In the genomic region with DNA sequence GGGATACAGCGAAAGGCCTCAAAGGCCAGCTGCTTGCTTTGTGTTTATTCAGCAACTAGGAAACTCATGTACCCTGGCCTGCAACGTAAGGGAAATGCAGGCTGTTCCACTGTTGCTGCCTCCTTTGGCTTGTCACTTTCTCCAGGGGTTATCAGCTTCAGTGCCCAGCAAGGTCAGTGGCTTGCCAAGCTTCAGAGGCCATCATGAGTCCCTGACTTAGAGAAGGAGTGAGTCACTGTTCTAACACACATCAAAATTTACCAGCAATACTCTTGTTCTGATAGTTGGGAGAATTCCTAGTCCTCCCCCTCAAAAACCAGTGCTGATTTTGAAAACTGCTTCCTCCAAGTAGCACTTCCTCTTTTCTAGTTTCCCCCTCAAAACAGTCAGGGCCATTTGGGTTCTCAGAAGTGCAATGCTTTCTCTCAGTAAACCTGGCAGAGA, we compare ENCODE assay signal across 7 cellular contexts.
DNase-seq lines count a peak whose midpoint lies in the region; ATAC-seq and TF ChIP-seq lines count a peak whose summit lies in the region.

No MANE protein-coding gene starts in this region.

- no peaks in the 10 kb centered on the region for H3K4me1 Mint-ChIP-seq in CD4-positive, alpha-beta T cell (ENCODE audit: low read depth)

- H3K9ac ChIP-seq in adipocyte (ENCODE audit: low read length) = peak overlapping the region; percentile 58

- H3K9me3 Mint-ChIP-seq in CD4-positive, alpha-beta T cell = no peaks in the 10 kb centered on the region

- DNase-seq in adipocyte (ENCODE audit: low read depth) (no peak), T-helper 2 cell (no peak), NCI-H82 treated with DMSO at 0.1 percent for 48 hours (lab: John Stamatoyannopoulos, UW; ENCODE audit: unreplicated experiment) (no peak)
- DNase-seq in CD4-positive, alpha-beta T cell = no peak

- H3K9me3 ChIP-seq in adipocyte (ENCODE audit: control insufficient read depth, low read length) (no peaks in the 10 kb centered on the region), mesodermal cell (ENCODE audit: control insufficient read depth, low read length) (no peaks in the 10 kb centered on the region)
- no peaks in the 10 kb centered on the region for H3K9me3 ChIP-seq in CD4-positive, alpha-beta T cell (ENCODE audit: control insufficient read depth, low read length)

- 74 to 92% methylated on average over 2 of the region's 2 CpGs for WGBS in mesodermal cell (ENCODE audit: insufficient coverage in 2 of 2), 2 experiments

- no peak overlapping the region for H3K27ac Mint-ChIP-seq in CD4-positive, alpha-beta T cell

- H3K4me3 Mint-ChIP-seq in CD4-positive, alpha-beta T cell = no peak overlapping the region

- CTCF ChIA-PET in CD4-positive, alpha-beta T cell (lab: Charles Lee) = no interaction called here

- intact Hi-C loops in CD4-positive, alpha-beta T cell (cut with DNase I, micrococcal nuclease) = no loop called here

- peak overlapping the region; percentile 64 for H3K27ac ChIP-seq in mesodermal cell (ENCODE audit: low read depth, low read length, severe bottlenecking)
- H3K27ac ChIP-seq in CD4-positive, alpha-beta T cell (ENCODE audit: low read depth, low read length) = no peak overlapping the region

- H3K27me3 ChIP-seq in adipocyte (replicated peaks; ENCODE audit: control insufficient read depth, insufficient read depth, low read length) = no peaks in the 10 kb centered on the region
- H3K27me3 ChIP-seq in CD4-positive, alpha-beta T cell (ENCODE audit: control insufficient read depth, insufficient read depth, low read length) = no peaks in the 10 kb centered on the region

- no peak for TF ChIP-seq CTCF in CD4-positive, alpha-beta T cell (IDR thresholded peaks at IDR 0.05)

- H3K4me1 ChIP-seq in adipocyte (ENCODE audit: control insufficient read depth, insufficient read depth, low read length) (peaks cover 86% of the 10 kb centered on the region), mesodermal cell (ENCODE audit: control insufficient read depth, insufficient read depth, low read length, poor library complexity, severe bottlenecking) (peaks cover 10% of the 10 kb centered on the region)

- no peaks in the 10 kb centered on the region for H3K36me3 ChIP-seq in adipocyte (ENCODE audit: control insufficient read depth, insufficient read depth, low read length, severe bottlenecking)
- H3K36me3 ChIP-seq in mesodermal cell (ENCODE audit: control insufficient read depth, insufficient read depth, low read length) = no peaks in the 10 kb centered on the region

- POLR2A ChIA-PET in CD4-positive, alpha-beta T cell (lab: Charles Lee) = no interaction called here

- H3K36me3 Mint-ChIP-seq in CD4-positive, alpha-beta T cell (ENCODE audit: low read depth) = no peaks in the 10 kb centered on the region

- ATAC-seq in GM19438 (IDR thresholded peaks at IDR 0.05; ENCODE audit: low read depth, unreplicated experiment) = peak; percentile 82
- peak; percentile 72 for ATAC-seq in HG03196 (IDR thresholded peaks at IDR 0.05; ENCODE audit: unreplicated experiment)
- no peak for ATAC-seq in CD4-positive, alpha-beta T cell (ENCODE audit: poor library complexity)

- peak overlapping the region; percentile 48 for H3K4me3 ChIP-seq in adipocyte (ENCODE audit: low read length)
- no peak overlapping the region for H3K4me3 ChIP-seq in mesodermal cell (ENCODE audit: extremely low read depth, insufficient read depth, low read length, poor library complexity, severe bottlenecking)

- no peaks in the 10 kb centered on the region for H3K27me3 Mint-ChIP-seq in CD4-positive, alpha-beta T cell
